In the genomic region with DNA sequence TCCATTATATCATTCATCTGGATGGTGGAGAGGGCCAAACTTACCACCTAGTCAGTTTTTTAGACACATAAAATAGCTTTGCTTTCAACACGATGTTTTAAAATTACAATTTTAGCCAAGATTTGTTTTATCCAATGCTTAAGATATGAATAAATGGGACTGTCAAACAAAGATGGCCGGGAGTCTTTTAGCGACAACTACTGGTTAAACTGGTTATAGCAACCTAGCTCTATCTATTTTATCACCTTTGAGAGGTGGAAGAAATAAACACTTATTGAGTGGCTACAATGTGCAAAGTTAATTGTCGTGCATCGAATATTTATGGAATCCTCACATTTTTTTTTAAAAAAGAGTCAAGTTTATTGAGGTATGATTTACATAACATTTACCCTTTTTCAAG, we compare ENCODE assay signal across 17 cellular contexts.
DNase-seq lines count a peak whose midpoint lies in the region; ATAC-seq and TF ChIP-seq lines count a peak whose summit lies in the region.
"Had no signal": no experiment of that assay in that cellular context is flagged by ENCODE, and none has a peak within 500 bp of the region (broad histone marks: within the 10 kb centered on the region; RNA-seq: fewer than 3 reads in every experiment).

No MANE protein-coding gene starts in this region.

- H3K9me3 Mint-ChIP-seq in GM23338 (peaks cover 17% of the 10 kb centered on the region), chondrocyte (ENCODE audit: low read depth) (peaks cover 12% of the 10 kb centered on the region)

- TF ChIP-seq CTCF in 22Rv1 (IDR thresholded peaks at IDR 0.05) (peak; percentile 30), GM23338 (conservative IDR thresholded peaks at IDR 0.05; ENCODE audit: low read depth in 2 of 2) (peak; percentile 26 to 59), OCI-LY1 (IDR thresholded peaks at IDR 0.05; ENCODE audit: low read length) (peak; percentile 28; the same call in 1 of the 2 replicates), chondrocyte (IDR thresholded peaks at IDR 0.05) (peak; percentile 34)

- no peaks in the 10 kb centered on the region for H3K36me3 ChIP-seq in GM23338 (ENCODE audit: insufficient read depth)
- H3K36me3 ChIP-seq in OCI-LY1 (ENCODE audit: insufficient read depth, low read length) = no peaks in the 10 kb centered on the region
- no peaks in the 10 kb centered on the region for H3K36me3 ChIP-seq in GM23248 (ENCODE audit: low read depth)

- H3K4me2 ChIP-seq in GM23338 (no peak overlapping the region), OCI-LY1 (ENCODE audit: low read length) (no peak overlapping the region), GM23248 (ENCODE audit: unreplicated experiment) (no peak overlapping the region)

- in situ Hi-C loops in GM23248 (cut with MboI) = no loop called here

- H3K27me3 ChIP-seq in GM23338 (ENCODE audit: insufficient read depth) (no peaks in the 10 kb centered on the region), OCI-LY1 (ENCODE audit: insufficient read depth, low read length) (0 out of 2 replicates have a peak, but pooled peaks cover 8% of the 10 kb centered on the region), GM23248 (replicated peaks; ENCODE audit: insufficient read depth) (no peaks in the 10 kb centered on the region; the same call in none of the 2 replicates)

- H3F3A ChIP-seq in GM23338 (replicated peaks; ENCODE audit: low read depth) = no peaks in the 10 kb centered on the region
- no peaks in the 10 kb centered on the region for H3F3A ChIP-seq in OCI-LY1 (ENCODE audit: insufficient read depth, low read length)
- no peaks in the 10 kb centered on the region for H3F3A ChIP-seq in GM23248 (ENCODE audit: insufficient read depth)

- no peak overlapping the region for H3K4me3 Mint-ChIP-seq in GM23338
- H3K4me3 Mint-ChIP-seq in chondrocyte (ENCODE audit: unreplicated experiment) = no peak overlapping the region

- H3K4me1 Mint-ChIP-seq in GM23338 = peaks cover 2% of the 10 kb centered on the region; the same call in 2 of the 3 replicates
- peaks cover 14% of the 10 kb centered on the region for H3K4me1 Mint-ChIP-seq in chondrocyte (ENCODE audit: low read depth)

- H3K9me3 ChIP-seq in OCI-LY1 (ENCODE audit: low read length) (peaks cover 7% of the 10 kb centered on the region; the same call in 1 of the 2 replicates), GM23248 (ENCODE audit: low read depth) (no peaks in the 10 kb centered on the region)

- no peak overlapping the region for H3K4me3 ChIP-seq in GM23338
- H3K4me3 ChIP-seq in OCI-LY1 (ENCODE audit: low read depth, low read length, poor library complexity, severe bottlenecking) = no peak overlapping the region
- H3K4me3 ChIP-seq in GM23248 = no peak overlapping the region

- ATAC-seq in GM23338 = no peak

- H4K20me1 ChIP-seq in GM23338 (replicated peaks; ENCODE audit: insufficient read depth) = no peaks in the 10 kb centered on the region
- no peaks in the 10 kb centered on the region for H4K20me1 ChIP-seq in OCI-LY1 (ENCODE audit: insufficient read depth, low read length)
- H4K20me1 ChIP-seq in GM23248 (ENCODE audit: insufficient read depth) = no peaks in the 10 kb centered on the region

- DNase-seq in GM23338 (ENCODE audit: low spot score) = no peak
- DNase-seq in chondrocyte (ENCODE audit: low spot score) = no peak
- no peak for DNase-seq in stimulated activated CD4-positive, alpha-beta T cell treated with anti-CD3 and anti-CD28 coated beads, Interleukin-4, amount 100 ng/mL, for 1 hour
- DNase-seq in GM23248 = no peak
- no peak for DNase-seq in OCI-M2 (lab: John Stamatoyannopoulos, UW; ENCODE audit: unreplicated experiment)
- no peak for DNase-seq in activated CD8-positive, alpha-beta memory T cell treated with anti-CD3 and anti-CD28 coated beads for 24 hours
- DNase-seq: 8988T, C1 segment of cervical spinal cord, DMS153, GOT3, MV-4-11, NCI-H1436, NCI-H2081 treated with DMSO at 0.1 percent for 48 hours, NCI-H226, NCI-H526 treated with DMSO at 0.1 percent for 48 hours had no signal

- no peaks in the 10 kb centered on the region for H3K9me2 ChIP-seq in GM23338 (ENCODE audit: insufficient read depth)
- H3K9me2 ChIP-seq in OCI-LY1 (ENCODE audit: low read depth, low read length) = no peaks in the 10 kb centered on the region
- no peaks in the 10 kb centered on the region for H3K9me2 ChIP-seq in GM23248 (ENCODE audit: insufficient read depth)

- H3K36me3 Mint-ChIP-seq in GM23338 (ENCODE audit: low read depth) (peaks cover 7% of the 10 kb centered on the region; the same call in 2 of the 3 replicates), chondrocyte (ENCODE audit: low read depth) (peaks cover 3% of the 10 kb centered on the region)

- H3K79me2 ChIP-seq in GM23338 (replicated peaks; ENCODE audit: insufficient read depth) (no peaks in the 10 kb centered on the region), OCI-LY1 (ENCODE audit: insufficient read depth, low read length) (no peaks in the 10 kb centered on the region), GM23248 (ENCODE audit: insufficient read depth) (no peaks in the 10 kb centered on the region)

- H3K27ac Mint-ChIP-seq in GM23338 (no peak overlapping the region), chondrocyte (ENCODE audit: unreplicated experiment) (no peak overlapping the region)

- WGBS in GM23248 (ENCODE audit: low coverage in 1 of 2, low lambda C conversion rate in 2 of 2, missing lambda C conversion rate in 2 of 2), 2 experiments = 64 to 69% methylated on average over 5 of the region's 5 CpGs

- no peak overlapping the region for H3K9ac ChIP-seq in OCI-LY1 (ENCODE audit: low read length)
- H3K9ac ChIP-seq in GM23248 = no peak overlapping the region

- H3K4me1 ChIP-seq in GM23338 (ENCODE audit: insufficient read depth) = peaks cover 5% of the 10 kb centered on the region
- H3K4me1 ChIP-seq in OCI-LY1 (ENCODE audit: insufficient read depth, low read length, severe bottlenecking) = no peaks in the 10 kb centered on the region
- no peaks in the 10 kb centered on the region for H3K4me1 ChIP-seq in GM23248 (ENCODE audit: insufficient read depth)

- H3K27me3 Mint-ChIP-seq in GM23338 (ENCODE audit: insufficient read depth, low read depth, poor library complexity) = peaks cover 4% of the 10 kb centered on the region
- H3K27me3 Mint-ChIP-seq in chondrocyte (ENCODE audit: low read depth) = no peaks in the 10 kb centered on the region

- no peak overlapping the region for H3K27ac ChIP-seq in 22Rv1
- no peak overlapping the region for H3K27ac ChIP-seq in GM23338 (ENCODE audit: low read depth)
- H3K27ac ChIP-seq in OCI-LY1 (ENCODE audit: low read depth, low read length, poor library complexity, severe bottlenecking) = no peak overlapping the region
- no peak overlapping the region for H3K27ac ChIP-seq in GM23248

- H2AFZ ChIP-seq in GM23338 (no peak overlapping the region), OCI-LY1 (ENCODE audit: low read length) (no peak overlapping the region), GM23248 (no peak overlapping the region)

TF ChIP-seq in GM23338, 12 proteins besides CTCF, POLR2A, EP300 and RAD21 (continues in another document):
- TF ChIP-seq JUNB (IDR thresholded peaks at IDR 0.05; ENCODE audit: unreplicated experiment) (no peak), NANOG (IDR thresholded peaks at IDR 0.05; ENCODE audit: borderline replicate concordance) (no peak), EZH2 (IDR thresholded peaks at IDR 0.05; ENCODE audit: low read depth, unreplicated experiment) (no peak), EZH2phosphoT487 (IDR thresholded peaks at IDR 0.05; ENCODE audit: unreplicated experiment) (no peak), CREB1 (CRISPR knock-in tag; IDR thresholded peaks at IDR 0.05; ENCODE audit: low read depth) (no peak), ZNF114 (CRISPR knock-in tag; IDR thresholded peaks at IDR 0.05) (no peak), STAT1 (IDR thresholded peaks at IDR 0.05; ENCODE audit: unreplicated experiment) (no peak)
- TF ChIP-seq, protein P1, sequence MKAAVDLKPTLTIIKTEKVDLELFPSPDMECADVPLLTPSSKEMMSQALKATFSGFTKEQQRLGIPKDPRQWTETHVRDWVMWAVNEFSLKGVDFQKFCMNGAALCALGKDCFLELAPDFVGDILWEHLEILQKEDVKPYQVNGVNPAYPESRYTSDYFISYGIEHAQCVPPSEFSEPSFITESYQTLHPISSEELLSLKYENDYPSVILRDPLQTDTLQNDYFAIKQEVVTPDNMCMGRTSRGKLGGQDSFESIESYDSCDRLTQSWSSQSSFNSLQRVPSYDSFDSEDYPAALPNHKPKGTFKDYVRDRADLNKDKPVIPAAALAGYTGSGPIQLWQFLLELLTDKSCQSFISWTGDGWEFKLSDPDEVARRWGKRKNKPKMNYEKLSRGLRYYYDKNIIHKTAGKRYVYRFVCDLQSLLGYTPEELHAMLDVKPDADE (IDR thresholded peaks at IDR 0.05) = no peak
- TF ChIP-seq, protein P2, sequence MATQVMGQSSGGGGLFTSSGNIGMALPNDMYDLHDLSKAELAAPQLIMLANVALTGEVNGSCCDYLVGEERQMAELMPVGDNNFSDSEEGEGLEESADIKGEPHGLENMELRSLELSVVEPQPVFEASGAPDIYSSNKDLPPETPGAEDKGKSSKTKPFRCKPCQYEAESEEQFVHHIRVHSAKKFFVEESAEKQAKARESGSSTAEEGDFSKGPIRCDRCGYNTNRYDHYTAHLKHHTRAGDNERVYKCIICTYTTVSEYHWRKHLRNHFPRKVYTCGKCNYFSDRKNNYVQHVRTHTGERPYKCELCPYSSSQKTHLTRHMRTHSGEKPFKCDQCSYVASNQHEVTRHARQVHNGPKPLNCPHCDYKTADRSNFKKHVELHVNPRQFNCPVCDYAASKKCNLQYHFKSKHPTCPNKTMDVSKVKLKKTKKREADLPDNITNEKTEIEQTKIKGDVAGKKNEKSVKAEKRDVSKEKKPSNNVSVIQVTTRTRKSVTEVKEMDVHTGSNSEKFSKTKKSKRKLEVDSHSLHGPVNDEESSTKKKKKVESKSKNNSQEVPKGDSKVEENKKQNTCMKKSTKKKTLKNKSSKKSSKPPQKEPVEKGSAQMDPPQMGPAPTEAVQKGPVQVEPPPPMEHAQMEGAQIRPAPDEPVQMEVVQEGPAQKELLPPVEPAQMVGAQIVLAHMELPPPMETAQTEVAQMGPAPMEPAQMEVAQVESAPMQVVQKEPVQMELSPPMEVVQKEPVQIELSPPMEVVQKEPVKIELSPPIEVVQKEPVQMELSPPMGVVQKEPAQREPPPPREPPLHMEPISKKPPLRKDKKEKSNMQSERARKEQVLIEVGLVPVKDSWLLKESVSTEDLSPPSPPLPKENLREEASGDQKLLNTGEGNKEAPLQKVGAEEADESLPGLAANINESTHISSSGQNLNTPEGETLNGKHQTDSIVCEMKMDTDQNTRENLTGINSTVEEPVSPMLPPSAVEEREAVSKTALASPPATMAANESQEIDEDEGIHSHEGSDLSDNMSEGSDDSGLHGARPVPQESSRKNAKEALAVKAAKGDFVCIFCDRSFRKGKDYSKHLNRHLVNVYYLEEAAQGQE (IDR thresholded peaks at IDR 0.05; ENCODE audit: unreplicated experiment) = no peak
